In genomic region chr11:67715801-67716200, GRCh38 we compare ENCODE assay signal across 1 cellular context. TPM values are rescaled to one million over a fixed set of nuclear protein-coding genes. Genes with fewer than 3 reads are reported as not detected.
"Had no signal": no experiment of that assay in that cellular context is flagged by ENCODE, and none has a peak within 500 bp of the region (broad histone marks: within the 10 kb centered on the region; RNA-seq: fewer than 3 reads in every experiment).

No MANE protein-coding gene starts in this region.

RNA-seq across cellular contexts. Expression of gene ALDH3B2, which starts 41.4 kb away (rescaled TPM):
- polyA plus RNA-seq: cardiac muscle cell had no signal
